ENCODE assay signal across 1 cellular context in genomic region chr20:47377122-47377722, GRCh38.
TF ChIP-seq lines count a peak whose summit lies in the region.

No MANE protein-coding gene starts in this region.

TF ChIP-seq in H1, 55 proteins besides CTCF, POLR2A, EP300 and RAD21:
- TF ChIP-seq SAP30 (IDR thresholded peaks at IDR 0.05; ENCODE audit: insufficient read depth, insufficient replicate concordance, low read length) = no peak
- TF ChIP-seq BRCA1 (IDR thresholded peaks at IDR 0.05; ENCODE audit: low read depth, low read length) = no peak
- no peak for TF ChIP-seq SUZ12 (IDR thresholded peaks at IDR 0.05; ENCODE audit: low read length)
- TF ChIP-seq YY1 (IDR thresholded peaks at IDR 0.05; ENCODE audit: low read depth, low read length) = no peak
- TF ChIP-seq SP4 (IDR thresholded peaks at IDR 0.05; ENCODE audit: low read length) = no peak
- no peak for TF ChIP-seq SIRT6 (IDR thresholded peaks at IDR 0.05; ENCODE audit: low read length)
- TF ChIP-seq TEAD4 (IDR thresholded peaks at IDR 0.05; ENCODE audit: low read depth, low read length) = no peak
- TF ChIP-seq CHD2 (IDR thresholded peaks at IDR 0.05; ENCODE audit: low read length) = no peak
- TF ChIP-seq KDM1A (IDR thresholded peaks at IDR 0.05; ENCODE audit: borderline replicate concordance, low read length) = no peak
- TF ChIP-seq HDAC6 (IDR thresholded peaks at IDR 0.05; ENCODE audit: low read depth, low read length) = no peak
- no peak for TF ChIP-seq TCF12 (IDR thresholded peaks at IDR 0.05; ENCODE audit: low read depth, low read length)
- TF ChIP-seq EGR1 (IDR thresholded peaks at IDR 0.05; ENCODE audit: borderline replicate concordance, low read depth, low read length) = no peak
- no peak for TF ChIP-seq BCL11A (IDR thresholded peaks at IDR 0.05; ENCODE audit: low read depth in 2 of 2, low read length in 2 of 2)
- TF ChIP-seq TAF1 (IDR thresholded peaks at IDR 0.05; ENCODE audit: low read depth, low read length) = no peak
- no peak for TF ChIP-seq SIX5 (IDR thresholded peaks at IDR 0.05; ENCODE audit: low read depth, low read length)
TF ChIP-seq in H1: peak in this region for 0.
